Comparison of ENCODE assay signal across 8 cellular contexts in genomic region chr10:79084012-79084971, GRCh38. TPM values are rescaled to one million over a fixed set of nuclear protein-coding genes. Genes with fewer than 3 reads are reported as not detected.
DNase-seq lines count a peak whose midpoint lies in the region; ATAC-seq and TF ChIP-seq lines count a peak whose summit lies in the region.

No MANE protein-coding gene starts in this region.

- H3K9me3 Mint-ChIP-seq in activated naive CD4-positive, alpha-beta T cell treated with anti-CD3 and anti-CD28 coated beads for 36 hours, result no peaks in the 10 kb centered on the region
- no peaks in the 10 kb centered on the region for H3K9me3 Mint-ChIP-seq in chondrocyte (ENCODE audit: low read depth)

- H3K4me3 Mint-ChIP-seq in activated naive CD4-positive, alpha-beta T cell treated with anti-CD3 and anti-CD28 coated beads for 36 hours, result no peak overlapping the region
- peak overlapping the region; percentile 11 for H3K4me3 Mint-ChIP-seq in chondrocyte (ENCODE audit: unreplicated experiment)

- peaks cover 24% of the 10 kb centered on the region for H3K4me1 Mint-ChIP-seq in activated naive CD4-positive, alpha-beta T cell treated with anti-CD3 and anti-CD28 coated beads for 36 hours (ENCODE audit: low read depth)
- peaks cover 66% of the 10 kb centered on the region for H3K4me1 Mint-ChIP-seq in chondrocyte (ENCODE audit: low read depth)

- H3K36me3 Mint-ChIP-seq in activated naive CD4-positive, alpha-beta T cell treated with anti-CD3 and anti-CD28 coated beads for 36 hours (ENCODE audit: low read depth), result no peaks in the 10 kb centered on the region
- no peaks in the 10 kb centered on the region for H3K36me3 Mint-ChIP-seq in chondrocyte (ENCODE audit: low read depth)

- H3K27me3 Mint-ChIP-seq in activated naive CD4-positive, alpha-beta T cell treated with anti-CD3 and anti-CD28 coated beads for 36 hours (ENCODE audit: low read depth), result no peaks in the 10 kb centered on the region
- no peaks in the 10 kb centered on the region for H3K27me3 Mint-ChIP-seq in chondrocyte (ENCODE audit: low read depth)

- intact Hi-C loops in activated naive CD4-positive, alpha-beta T cell treated with anti-CD3 and anti-CD28 coated beads for 36 hours (cut with micrococcal nuclease), result no loop called here
- intact Hi-C loops in left colon (cut with DNase I, micrococcal nuclease), result no loop called here

- peak; percentile 50 for DNase-seq in activated naive CD4-positive, alpha-beta T cell treated with anti-CD3 and anti-CD28 coated beads for 36 hours
- DNase-seq in activated naive CD4-positive, alpha-beta T cell treated with Interleukin-2 at 50 U/mL for 16 hours, result no peak
- DNase-seq in OCI-M1 (lab: John Stamatoyannopoulos, UW) (peak; percentile 98), chondrocyte (ENCODE audit: low spot score) (no peak), left colon (peak; percentile 90 to 94), stromal cell of bone marrow (ENCODE audit: low read depth) (peak; percentile 80), GM20000 (ENCODE audit: low spot score) (no peak)
- no peak for DNase-seq in activated CD4-positive, CD25-positive, alpha-beta regulatory T cell treated with anti-CD3 and anti-CD28 coated beads, Interleukin-2, amount 50 U/mL, for 72 hours

- H3K27ac Mint-ChIP-seq in activated naive CD4-positive, alpha-beta T cell treated with anti-CD3 and anti-CD28 coated beads for 36 hours, result peak overlapping the region; percentile 14
- peak overlapping the region; percentile 95 for H3K27ac Mint-ChIP-seq in chondrocyte (ENCODE audit: unreplicated experiment)

- CTCF ChIA-PET in activated naive CD4-positive, alpha-beta T cell treated with anti-CD3 and anti-CD28 coated beads for 36 hours (lab: Charles Lee), result no interaction called here

- TF ChIP-seq CTCF in chondrocyte (IDR thresholded peaks at IDR 0.05) (no peak), GM20000 (IDR thresholded peaks at IDR 0.05; ENCODE audit: extremely low read depth, missing control alignments) (no peak)

- ATAC-seq in left colon, result peak; percentile 66

RNA-seq across cellular contexts. Expression of gene ZMIZ1, which starts 15.5 kb away (rescaled TPM):
- 10 to 100 TPM; 15.6 to 18.3 TPM for total RNA-seq in activated naive CD4-positive, alpha-beta T cell treated with anti-CD3 and anti-CD28 coated beads for 36 hours
- 46.2 to 74.6 TPM (median 48.7 TPM) in 3 replicates for total RNA-seq in chondrocyte
- total RNA-seq in left colon, result 10 to 100 TPM; 50.7 to 63.9 TPM

Comparison
In these comparisons a context has a peak if more than half of its experiments do, and no peak if none do; other contexts are left out.
1. DNase-seq: peak in activated naive CD4-positive, alpha-beta T cell treated with anti-CD3 and anti-CD28 coated beads for 36 hours (single experiment), OCI-M1 (single experiment), left colon (2 of 2) and stromal cell of bone marrow (single experiment); none in activated naive CD4-positive, alpha-beta T cell treated with Interleukin-2 at 50 U/mL for 16 hours (single experiment), chondrocyte (single experiment), GM20000 (single experiment) and activated CD4-positive, CD25-positive, alpha-beta regulatory T cell treated with anti-CD3 and anti-CD28 coated beads, Interleukin-2, amount 50 U/mL, for 72 hours (single experiment).